Comparison of ENCODE assay signal across 1 cellular context in genomic region chr12:32106517-32107366, GRCh38.
TF ChIP-seq lines count a peak whose summit lies in the region.

Gene BICD1, plus strand, starts transcription at chr12:32106847. Its CDS starts 485 bp downstream, at chr12:32107332.

TF ChIP-seq in HepG2, 621 proteins besides CTCF, POLR2A, EP300 and RAD21 (continued from another document and continues in another):
- TF ChIP-seq TAF1 (CRISPR knock-in tag; IDR thresholded peaks at IDR 0.05) (peak; percentile 81), SNRNP70 (IDR thresholded peaks at IDR 0.05; ENCODE audit: low read depth, low read length) (no peak), ZGPAT (CRISPR knock-in tag; IDR thresholded peaks at IDR 0.05) (peak; percentile 94), ZNF510 (CRISPR knock-in tag; IDR thresholded peaks at IDR 0.05; ENCODE audit: low read depth) (0 out of 2 replicates have a peak, but pooled peaks have one; percentile 18), TEAD3 (CRISPR knock-in tag; optimal IDR thresholded peaks at IDR 0.05; ENCODE audit: borderline replicate concordance) (peak; percentile 56), ZNF232 (CRISPR knock-in tag; IDR thresholded peaks at IDR 0.05; ENCODE audit: borderline replicate concordance) (peak; percentile 63; the same call in 1 of the 2 replicates), TFAP4 (IDR thresholded peaks at IDR 0.05; ENCODE audit: borderline replicate concordance, low read depth) (peak; percentile 39; the same call in 1 of the 2 replicates), HNRNPUL1 (IDR thresholded peaks at IDR 0.05; ENCODE audit: low read depth, low read length) (no peak), KDM3A (CRISPR knock-in tag; IDR thresholded peaks at IDR 0.05; ENCODE audit: low read depth) (peak; percentile 41; the same call in 1 of the 2 replicates), IRF2 (CRISPR knock-in tag; IDR thresholded peaks at IDR 0.05) (peak; percentile 64), ZNF747 (CRISPR knock-in tag; IDR thresholded peaks at IDR 0.05; ENCODE audit: borderline replicate concordance) (0 out of 2 replicates have a peak, but pooled peaks have one; percentile 29), ZNF44 (CRISPR knock-in tag; IDR thresholded peaks at IDR 0.05) (no peak), IRF1 (CRISPR knock-in tag; IDR thresholded peaks at IDR 0.05; ENCODE audit: low read depth) (no peak), SP1 (IDR thresholded peaks at IDR 0.05) (no peak), SP1 (CRISPR knock-in tag; IDR thresholded peaks at IDR 0.05) (peak; percentile 66), THAP11 (CRISPR knock-in tag; IDR thresholded peaks at IDR 0.05) (peak; percentile 70), PRPF4 (IDR thresholded peaks at IDR 0.05; ENCODE audit: low read depth, low read length, poor library complexity, severe bottlenecking) (no peak), ZNF816 (CRISPR knock-in tag; IDR thresholded peaks at IDR 0.05; ENCODE audit: borderline replicate concordance) (no peak), ZNF558 (CRISPR knock-in tag; IDR thresholded peaks at IDR 0.05; ENCODE audit: borderline replicate concordance) (peak; percentile 59; the same call in 1 of the 2 replicates), ZNF883 (CRISPR knock-in tag; IDR thresholded peaks at IDR 0.05; ENCODE audit: not compliant biosample characterization) (peak; percentile 51), ZNF367 (CRISPR knock-in tag; IDR thresholded peaks at IDR 0.05; ENCODE audit: borderline replicate concordance) (no peak), PHF21A (CRISPR knock-in tag; IDR thresholded peaks at IDR 0.05) (peak; percentile 33; the same call in 1 of the 2 replicates), KDM5A (IDR thresholded peaks at IDR 0.05; ENCODE audit: borderline replicate concordance, low read length) (no peak; the same call in 1 of the 2 replicates), MXD3 (CRISPR knock-in tag; IDR thresholded peaks at IDR 0.05) (peak; percentile 79; the same call in 1 of the 2 replicates), EZH2 (conservative IDR thresholded peaks at IDR 0.05; ENCODE audit: low read depth, low read length) (no peak), ZNF230 (CRISPR knock-in tag; IDR thresholded peaks at IDR 0.05) (no peak), CEBPG (CRISPR knock-in tag; IDR thresholded peaks at IDR 0.05) (peak; percentile 22; the same call in 1 of the 2 replicates), HNRNPH1 (optimal IDR thresholded peaks at IDR 0.05; ENCODE audit: low read depth, low read length) (no peak), FOXK2 (IDR thresholded peaks at IDR 0.05) (no peak), ZBTB43 (CRISPR knock-in tag; conservative IDR thresholded peaks at IDR 0.05) (0 out of 2 replicates have a peak, but pooled peaks have one; percentile 46), HDAC1 (CRISPR knock-in tag; IDR thresholded peaks at IDR 0.05) (peak; percentile 87), MLXIP (CRISPR knock-in tag; IDR thresholded peaks at IDR 0.05; ENCODE audit: borderline replicate concordance) (no peak), ZNF775 (CRISPR knock-in tag; IDR thresholded peaks at IDR 0.05; ENCODE audit: borderline replicate concordance) (no peak), GPN1 (CRISPR knock-in tag; IDR thresholded peaks at IDR 0.05; ENCODE audit: borderline replicate concordance) (peak; percentile 84; the same call in 1 of the 2 replicates), TEAD2 (CRISPR knock-in tag; IDR thresholded peaks at IDR 0.05) (no peak), ZNF264 (CRISPR knock-in tag; IDR thresholded peaks at IDR 0.05) (0 out of 2 replicates have a peak, but pooled peaks have one; percentile 42), TRIM22 (IDR thresholded peaks at IDR 0.05) (no peak), PPARG (CRISPR knock-in tag; conservative IDR thresholded peaks at IDR 0.05) (peak; percentile 24), MAFK (conservative IDR thresholded peaks at IDR 0.05 in 1 of 2, IDR thresholded peaks at IDR 0.05 in 1 of 2; ENCODE audit: low read length in 2 of 2) (no peak), ZNF576 (CRISPR knock-in tag; IDR thresholded peaks at IDR 0.05) (no peak), ZNF639 (CRISPR knock-in tag; conservative IDR thresholded peaks at IDR 0.05) (peak; percentile 49), ZSCAN22 (CRISPR knock-in tag; IDR thresholded peaks at IDR 0.05) (no peak), ZNF776 (CRISPR knock-in tag; IDR thresholded peaks at IDR 0.05) (peak; percentile 55; the same call in 1 of the 2 replicates), JUN (CRISPR knock-in tag; IDR thresholded peaks at IDR 0.05) (no peak), HHEX (CRISPR knock-in tag; IDR thresholded peaks at IDR 0.05) (no peak), IKZF1 (IDR thresholded peaks at IDR 0.05) (no peak), MAF1 (CRISPR knock-in tag; IDR thresholded peaks at IDR 0.05; ENCODE audit: borderline replicate concordance) (no peak; the same call in 1 of the 2 replicates), ZNF841 (CRISPR knock-in tag; IDR thresholded peaks at IDR 0.05; ENCODE audit: borderline replicate concordance) (no peak), ZZZ3 (CRISPR knock-in tag; IDR thresholded peaks at IDR 0.05; ENCODE audit: borderline replicate concordance) (no peak), ZNF674 (CRISPR knock-in tag; IDR thresholded peaks at IDR 0.05; ENCODE audit: low read depth) (no peak), WIZ (CRISPR knock-in tag; IDR thresholded peaks at IDR 0.05) (no peak), SMAD3 (CRISPR knock-in tag; IDR thresholded peaks at IDR 0.05) (no peak)
